In the genomic region with DNA sequence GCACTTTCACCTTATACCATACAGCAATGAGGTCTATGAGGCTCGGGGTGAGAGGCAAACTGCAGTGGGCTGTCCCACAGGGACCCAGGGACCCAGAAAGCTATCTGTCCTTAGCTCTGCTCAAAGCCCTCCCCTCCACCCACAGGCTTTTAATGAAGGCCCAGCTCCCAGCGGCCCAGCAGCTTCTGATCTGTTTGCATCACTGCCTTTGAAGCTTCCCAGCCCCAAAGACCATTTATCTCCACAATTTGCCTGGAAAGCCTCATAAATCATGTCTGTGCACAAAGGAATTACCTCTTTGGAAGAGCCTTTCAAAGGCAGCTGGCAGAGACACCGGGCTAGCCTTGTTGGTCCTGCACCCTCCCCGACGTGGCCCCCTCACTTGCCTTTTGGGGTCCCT, we compare ENCODE assay signal across 23 cellular contexts.
"Had no signal": no experiment of that assay in that cellular context is flagged by ENCODE, and none has a peak within 500 bp of the region (broad histone marks: within the 10 kb centered on the region; RNA-seq: fewer than 3 reads in every experiment).

No MANE protein-coding gene starts in this region.

- DNase-seq: activated CD4-positive, alpha-beta T cell treated with anti-CD3 and anti-CD28 coated beads for 1 hour; activated CD4-positive, alpha-beta T cell treated with anti-CD3 and anti-CD28 coated beads, Interleukin-2, amount 50 U/mL, for 1 hour; activated CD8-positive, alpha-beta T cell treated with anti-CD3 and anti-CD28 coated beads, Interleukin-2, amount 10 ng/mL, durations not matched to agents 7 days and 5 days; activated gamma-delta T cell; activated naive CD4-positive, alpha-beta T cell treated with anti-CD3 and anti-CD28 coated beads, Interleukin-2, amount 50 U/mL, for 16 hours; activated naive CD8-positive, alpha-beta T cell treated with anti-CD3 and anti-CD28 coated beads, Interleukin-2, amount 50 U/mL, for 24 hours; body of pancreas; cortex of kidney; endodermal cell; esophagus squamous epithelium; head of caudate nucleus; hypothalamus; mesenchymal stem cell; occipital lobe; right lobe of liver; stomach; trophoblast cell; uterus had no signal

- H3K9me3 ChIP-seq: body of pancreas, esophagus squamous epithelium, gastroesophageal sphincter, right lobe of liver, stomach, uterus had no signal

- FAIRE-seq: TTC549 had no signal

- H3K27me3 ChIP-seq: body of pancreas, cardiac muscle cell, uterus had no signal

- H3K36me3 ChIP-seq: cardiac muscle cell, esophagus squamous epithelium, gastroesophageal sphincter, right lobe of liver, stomach, uterus had no signal

- H3K27ac ChIP-seq: body of pancreas, cardiac muscle cell, esophagus squamous epithelium, gastroesophageal sphincter, right lobe of liver, skin epidermis, stomach, uterus had no signal

- ATAC-seq: activated CD8-positive, alpha-beta T cell treated with anti-CD3 and anti-CD28 coated beads, Interleukin-2, amount 10 ng/mL, durations not matched to agents 7 days and 5 days; activated naive CD8-positive, alpha-beta T cell treated with anti-CD3 and anti-CD28 coated beads, Interleukin-2, amount 50 U/mL, for 24 hours; body of pancreas; gastroesophageal sphincter; stimulated activated memory B cell treated with anti-CD40 and anti-IgM and Interleukin-4, amounts not matched to agents 10 μg/mL and 1 μg/mL and 100 μg/mL, for 72 hours had no signal

- H3K4me3 ChIP-seq: body of pancreas, cardiac muscle cell, esophagus squamous epithelium, gastroesophageal sphincter, right lobe of liver, skin epidermis, stomach, uterus had no signal

- H3K4me1 ChIP-seq: body of pancreas, esophagus squamous epithelium, gastroesophageal sphincter, right lobe of liver, stomach, uterus had no signal
